In genomic region chr12:27973487-27973890, GRCh38 we compare ENCODE assay signal across 20 cellular contexts. TPM values are rescaled to one million over a fixed set of nuclear protein-coding genes. Genes with fewer than 3 reads are reported as not detected.
DNase-seq lines count a peak whose midpoint lies in the region; ATAC-seq and TF ChIP-seq lines count a peak whose summit lies in the region.
"Had no signal": no experiment of that assay in that cellular context is flagged by ENCODE, and none has a peak within 500 bp of the region (broad histone marks: within the 10 kb centered on the region; RNA-seq: fewer than 3 reads in every experiment).

No MANE protein-coding gene starts in this region.

- H3K4me3 ChIP-seq in fibroblast of mammary gland (ENCODE audit: control insufficient read depth, low read depth, low read length): no peak overlapping the region
- H3K4me3 ChIP-seq in CD4-positive, alpha-beta memory T cell (ENCODE audit: low read length in 2 of 2): no peak overlapping the region
- H3K4me3 ChIP-seq: hepatocyte, stomach, upper lobe of right lung had no signal

- DNase-seq in DMS79 treated with DMSO at 0.1 percent for 48 hours (lab: John Stamatoyannopoulos, UW): peak; percentile 61
- no peak for DNase-seq in DMS79 (lab: John Stamatoyannopoulos, UW)
- peak; percentile 46 for DNase-seq in RWPE1 (ENCODE audit: low spot score)
- DNase-seq in fibroblast of mammary gland (ENCODE audit: low read depth): peak; percentile 37
- peak; percentile 12 for DNase-seq in retina
- DNase-seq in head of caudate nucleus: no peak
- no peak for DNase-seq in CD4-positive, alpha-beta memory T cell
- DNase-seq: activated CD4-positive, alpha-beta T cell treated with anti-CD3 and anti-CD28 coated beads, Interleukin-2, amount 50 U/mL, for 1 hour; activated gamma-delta T cell treated with Interleukin-2 at 50 U/mL for 16 hours; amniotic stem cell; central memory CD4-positive, alpha-beta T cell; naive B cell; NCI-H1092 treated with DMSO at 0.1 percent for 48 hours; NCI-H526; stomach; T-cell; upper lobe of right lung had no signal

- H3K27ac ChIP-seq in RWPE1: peak overlapping the region; percentile 71
- no peak overlapping the region for H3K27ac ChIP-seq in CD4-positive, alpha-beta memory T cell (ENCODE audit: low read depth, low read length)
- H3K27ac ChIP-seq: hepatocyte, stomach, upper lobe of right lung had no signal

- POLR2A ChIA-PET in RWPE1 (lab: Yijun Ruan, JAX; ENCODE audit: low non-redundant PET): no interaction called here
- POLR2A ChIA-PET in CD4-positive, alpha-beta memory T cell (lab: Charles Lee; ENCODE audit: partially characterized antibody): no interaction called here

- CTCF ChIA-PET in RWPE1 (lab: Yijun Ruan, JAX): interaction anchor here (0.5 to 1.0 kb wide), 5 partner anchors 33 to 1870 kb away, joined by 3 to 4 read pairs (median 3); no protein-coding TSS in a partner anchor
- CTCF ChIA-PET in CD4-positive, alpha-beta memory T cell (lab: Charles Lee; ENCODE audit: partially characterized antibody): no interaction called here

- H3K4me3 Mint-ChIP-seq in CD4-positive, alpha-beta memory T cell: no peak overlapping the region
- H3K4me3 Mint-ChIP-seq: naive B cell, T-cell had no signal

- H3K9me3 Mint-ChIP-seq in CD4-positive, alpha-beta memory T cell: no peaks in the 10 kb centered on the region
- H3K9me3 Mint-ChIP-seq: T-cell had no signal

- peaks cover 22% of the 10 kb centered on the region for H3K4me1 ChIP-seq in CD4-positive, alpha-beta memory T cell (ENCODE audit: insufficient read depth, low read length)

- ATAC-seq in HG02884 (IDR thresholded peaks at IDR 0.05; ENCODE audit: unreplicated experiment): no peak
- ATAC-seq: Right ventricle myocardium inferior, T-cell, upper lobe of right lung had no signal

- H3K36me3 Mint-ChIP-seq in CD4-positive, alpha-beta memory T cell: no peaks in the 10 kb centered on the region
- H3K36me3 Mint-ChIP-seq: T-cell had no signal

- H3K27ac Mint-ChIP-seq in CD4-positive, alpha-beta memory T cell: no peak overlapping the region
- H3K27ac Mint-ChIP-seq: naive B cell, T-cell had no signal

- intact Hi-C loops in head of caudate nucleus (cut with DNase I): loop anchor here (10.0 kb wide), 2 partner anchors 221 to 901 kb away; partner anchors contain the start of gene CCDC91
- intact Hi-C loops in CD4-positive, alpha-beta memory T cell (cut with micrococcal nuclease): no loop called here

- peaks cover 14 to 37% (median 23%) of the 10 kb centered on the region in 4 donors for H3K4me1 Mint-ChIP-seq in CD4-positive, alpha-beta memory T cell

- TF ChIP-seq CTCF in RWPE1 (conservative IDR thresholded peaks at IDR 0.05; ENCODE audit: low read depth) (no peak), fibroblast of mammary gland (conservative IDR thresholded peaks at IDR 0.05; ENCODE audit: control insufficient read depth, insufficient read depth, low read depth, low read length) (no peak)

- no peaks in the 10 kb centered on the region for H3K36me3 ChIP-seq in CD4-positive, alpha-beta memory T cell (ENCODE audit: insufficient read depth, low read length)
- H3K36me3 ChIP-seq: stomach, upper lobe of right lung had no signal

- H3K27me3 ChIP-seq in CD4-positive, alpha-beta memory T cell (ENCODE audit: insufficient read depth, low read length): peaks cover 41% of the 10 kb centered on the region

- no peaks in the 10 kb centered on the region for H3K9me3 ChIP-seq in CD4-positive, alpha-beta memory T cell (ENCODE audit: control insufficient read depth in 1 of 2, low read length in 2 of 2)
- H3K9me3 ChIP-seq: stomach, upper lobe of right lung had no signal

- peaks cover 55 to 62% of the 10 kb centered on the region in 2 donors for H3K27me3 Mint-ChIP-seq in CD4-positive, alpha-beta memory T cell

RNA-seq across cellular contexts. Expression of gene PTHLH, which starts 1.0 kb away (rescaled TPM):
- not detected for total RNA-seq in CD4-positive, alpha-beta memory T cell
- polyA plus RNA-seq in CD4-positive, alpha-beta memory T cell: not detected
- total RNA-seq: Right ventricle myocardium inferior, T-cell had no signal

Comparison
In these comparisons a context has a peak if more than half of its experiments do, and no peak if none do; other contexts are left out.
1. DNase-seq: peak in DMS79 treated with DMSO at 0.1 percent for 48 hours (single experiment), RWPE1 (single experiment), fibroblast of mammary gland (single experiment) and retina (single experiment); none in DMS79 (single experiment), head of caudate nucleus (0 of 42) and CD4-positive, alpha-beta memory T cell (0 of 5).